In the genomic region with DNA sequence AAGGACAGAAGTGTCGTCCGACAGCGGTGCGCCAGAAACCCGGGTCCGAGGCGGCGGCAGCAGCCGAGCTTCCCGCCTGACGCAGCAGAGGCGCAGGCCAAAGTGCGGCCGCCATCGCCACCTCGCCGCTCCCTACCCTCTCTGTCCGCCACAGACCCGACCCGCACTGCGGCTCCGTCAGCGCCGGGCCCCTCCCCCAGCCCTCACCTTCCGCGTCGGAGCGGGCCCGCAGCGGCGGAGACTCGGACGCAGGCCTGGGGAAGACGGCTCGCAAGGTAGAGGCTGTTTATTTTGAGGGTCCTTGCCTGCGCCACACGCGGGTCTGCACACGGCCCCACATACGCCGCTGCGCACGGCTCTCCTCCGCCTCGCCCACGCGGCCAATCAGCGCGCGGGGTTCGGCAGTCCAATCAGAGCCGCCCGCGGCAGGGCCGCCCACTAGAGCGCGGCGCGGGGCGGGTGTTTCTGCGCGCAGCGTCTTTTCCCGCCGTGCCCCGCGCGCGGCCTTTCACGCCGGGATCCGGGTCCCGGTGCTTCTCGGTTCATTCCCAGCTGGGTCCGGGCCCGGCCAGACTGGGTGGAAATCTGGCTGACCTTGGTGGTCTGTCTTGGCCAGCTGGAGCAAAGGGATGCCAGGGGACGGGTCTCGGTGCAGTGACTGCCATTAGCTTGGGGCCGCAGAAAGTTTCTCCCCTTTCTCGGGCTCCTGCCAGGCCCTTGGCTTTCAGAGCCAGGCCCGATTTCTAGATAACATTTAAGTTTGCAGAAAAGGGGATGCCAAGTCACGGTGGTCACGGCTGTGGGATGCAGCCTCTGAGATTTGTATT, we compare ENCODE assay signal across 1 cellular context.
TF ChIP-seq lines count a peak whose summit lies in the region.

A gene (minus strand): TSS at position 328 of the 827 bp plus-strand sequence. CDS start 12,139 bp downstream, outside the sequence.

TF ChIP-seq in K562, 482 proteins besides CTCF, POLR2A, EP300 and RAD21 (continued from another document and continues in another):
- TF ChIP-seq, protein P1, sequence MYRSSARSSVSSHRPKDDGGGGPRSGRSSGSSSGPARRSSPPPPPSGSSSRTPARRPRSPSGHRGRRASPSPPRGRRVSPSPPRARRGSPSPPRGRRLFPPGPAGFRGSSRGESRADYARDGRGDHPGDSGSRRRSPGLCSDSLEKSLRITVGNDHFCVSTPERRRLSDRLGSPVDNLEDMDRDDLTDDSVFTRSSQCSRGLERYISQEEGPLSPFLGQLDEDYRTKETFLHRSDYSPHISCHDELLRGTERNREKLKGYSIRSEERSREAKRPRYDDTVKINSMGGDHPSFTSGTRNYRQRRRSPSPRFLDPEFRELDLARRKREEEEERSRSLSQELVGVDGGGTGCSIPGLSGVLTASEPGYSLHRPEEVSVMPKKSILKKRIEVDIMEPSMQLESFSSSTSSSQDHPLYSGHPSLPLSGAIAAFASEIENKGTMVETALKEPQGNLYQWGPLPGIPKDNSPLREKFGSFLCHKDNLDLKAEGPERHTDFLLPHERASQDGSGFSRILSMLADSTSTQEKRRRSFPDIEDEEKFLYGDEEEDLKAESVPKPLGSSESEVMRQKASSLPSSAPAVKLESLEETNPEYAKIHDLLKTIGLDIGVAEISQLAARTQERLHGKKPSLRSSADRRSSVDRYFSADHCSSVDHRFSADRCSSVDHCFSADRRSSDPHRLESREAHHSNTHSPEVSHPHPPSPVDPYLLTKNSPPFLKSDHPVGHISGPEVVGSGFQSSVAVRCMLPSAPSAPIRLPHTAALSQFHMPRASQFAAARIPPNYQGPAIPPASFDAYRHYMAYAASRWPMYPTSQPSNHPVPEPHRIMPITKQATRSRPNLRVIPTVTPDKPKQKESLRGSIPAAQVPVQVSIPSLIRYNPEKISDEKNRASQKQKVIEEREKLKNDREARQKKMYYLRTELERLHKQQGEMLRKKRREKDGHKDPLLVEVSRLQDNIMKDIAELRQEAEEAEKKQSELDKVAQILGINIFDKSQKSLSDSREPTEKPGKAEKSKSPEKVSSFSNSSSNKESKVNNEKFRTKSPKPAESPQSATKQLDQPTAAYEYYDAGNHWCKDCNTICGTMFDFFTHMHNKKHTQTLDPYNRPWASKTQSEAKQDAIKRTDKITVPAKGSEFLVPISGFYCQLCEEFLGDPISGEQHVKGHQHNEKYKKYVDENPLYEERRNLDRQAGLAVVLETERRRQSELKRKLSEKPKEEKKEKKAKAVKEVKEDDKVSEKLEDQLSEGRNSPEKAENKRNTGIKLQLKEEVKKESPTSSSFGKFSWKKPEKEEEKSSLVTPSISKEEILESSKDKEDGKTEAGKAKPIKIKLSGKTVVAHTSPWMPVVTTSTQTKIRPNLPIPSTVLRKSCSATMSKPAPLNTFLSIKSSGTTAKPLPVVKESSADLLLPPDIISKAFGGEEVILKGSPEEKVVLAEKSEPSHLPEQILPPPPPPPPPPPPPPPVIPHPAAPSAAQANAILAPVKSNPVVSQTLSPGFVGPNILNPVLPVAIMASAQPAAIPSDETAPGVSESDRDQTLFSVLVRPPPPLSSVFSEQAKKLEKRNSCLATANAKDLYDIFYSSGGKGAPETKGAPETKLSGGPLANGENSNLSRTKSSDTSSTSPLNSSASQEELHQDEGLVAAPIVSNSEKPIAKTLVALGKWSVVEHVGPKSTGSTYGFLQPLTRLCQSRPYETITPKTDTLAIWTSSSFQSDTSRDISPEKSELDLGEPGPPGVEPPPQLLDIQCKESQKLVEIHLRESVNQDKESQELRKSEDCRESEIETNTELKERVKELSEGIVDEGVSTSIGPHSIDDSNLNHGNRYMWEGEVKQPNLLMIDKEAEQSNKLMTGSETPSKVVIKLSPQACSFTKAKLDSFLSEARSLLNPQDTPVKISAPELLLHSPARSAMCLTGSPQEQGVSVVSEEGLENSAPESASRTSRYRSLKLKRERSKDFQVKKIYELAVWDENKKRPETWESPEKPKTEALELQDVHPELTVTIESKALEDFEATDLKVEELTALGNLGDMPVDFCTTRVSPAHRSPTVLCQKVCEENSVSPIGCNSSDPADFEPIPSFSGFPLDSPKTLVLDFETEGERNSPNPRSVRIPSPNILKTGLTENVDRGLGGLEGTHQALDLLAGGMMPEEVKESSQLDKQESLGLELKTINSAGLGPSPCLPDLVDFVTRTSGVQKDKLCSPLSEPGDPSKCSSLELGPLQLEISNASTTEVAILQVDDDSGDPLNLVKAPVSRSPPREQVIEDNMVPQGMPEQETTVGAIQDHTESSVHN (IDR thresholded peaks at IDR 0.05; ENCODE audit: borderline replicate concordance in 1 of 2, low read depth in 1 of 2), result no peak
- no peak for TF ChIP-seq ZNF586 (CRISPR knock-in tag; conservative IDR thresholded peaks at IDR 0.05)
- no peak for TF ChIP-seq MEF2A (IDR thresholded peaks at IDR 0.05; ENCODE audit: control insufficient read depth, low read depth, low read length)
- no peak for TF ChIP-seq ZNF766 (CRISPR knock-in tag; conservative IDR thresholded peaks at IDR 0.05)
- TF ChIP-seq, protein P2, sequence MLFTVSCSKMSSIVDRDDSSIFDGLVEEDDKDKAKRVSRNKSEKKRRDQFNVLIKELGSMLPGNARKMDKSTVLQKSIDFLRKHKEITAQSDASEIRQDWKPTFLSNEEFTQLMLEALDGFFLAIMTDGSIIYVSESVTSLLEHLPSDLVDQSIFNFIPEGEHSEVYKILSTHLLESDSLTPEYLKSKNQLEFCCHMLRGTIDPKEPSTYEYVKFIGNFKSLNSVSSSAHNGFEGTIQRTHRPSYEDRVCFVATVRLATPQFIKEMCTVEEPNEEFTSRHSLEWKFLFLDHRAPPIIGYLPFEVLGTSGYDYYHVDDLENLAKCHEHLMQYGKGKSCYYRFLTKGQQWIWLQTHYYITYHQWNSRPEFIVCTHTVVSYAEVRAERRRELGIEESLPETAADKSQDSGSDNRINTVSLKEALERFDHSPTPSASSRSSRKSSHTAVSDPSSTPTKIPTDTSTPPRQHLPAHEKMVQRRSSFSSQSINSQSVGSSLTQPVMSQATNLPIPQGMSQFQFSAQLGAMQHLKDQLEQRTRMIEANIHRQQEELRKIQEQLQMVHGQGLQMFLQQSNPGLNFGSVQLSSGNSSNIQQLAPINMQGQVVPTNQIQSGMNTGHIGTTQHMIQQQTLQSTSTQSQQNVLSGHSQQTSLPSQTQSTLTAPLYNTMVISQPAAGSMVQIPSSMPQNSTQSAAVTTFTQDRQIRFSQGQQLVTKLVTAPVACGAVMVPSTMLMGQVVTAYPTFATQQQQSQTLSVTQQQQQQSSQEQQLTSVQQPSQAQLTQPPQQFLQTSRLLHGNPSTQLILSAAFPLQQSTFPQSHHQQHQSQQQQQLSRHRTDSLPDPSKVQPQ (CRISPR knock-in tag; IDR thresholded peaks at IDR 0.05; ENCODE audit: borderline replicate concordance), result no peak
- peak in 1 of 2 experiments; percentile 8; a peak in 2 of 4 replicates for TF ChIP-seq MAZ (CRISPR knock-in tag; conservative IDR thresholded peaks at IDR 0.05 in 1 of 2, IDR thresholded peaks at IDR 0.05 in 1 of 2)
- TF ChIP-seq, protein P3, sequence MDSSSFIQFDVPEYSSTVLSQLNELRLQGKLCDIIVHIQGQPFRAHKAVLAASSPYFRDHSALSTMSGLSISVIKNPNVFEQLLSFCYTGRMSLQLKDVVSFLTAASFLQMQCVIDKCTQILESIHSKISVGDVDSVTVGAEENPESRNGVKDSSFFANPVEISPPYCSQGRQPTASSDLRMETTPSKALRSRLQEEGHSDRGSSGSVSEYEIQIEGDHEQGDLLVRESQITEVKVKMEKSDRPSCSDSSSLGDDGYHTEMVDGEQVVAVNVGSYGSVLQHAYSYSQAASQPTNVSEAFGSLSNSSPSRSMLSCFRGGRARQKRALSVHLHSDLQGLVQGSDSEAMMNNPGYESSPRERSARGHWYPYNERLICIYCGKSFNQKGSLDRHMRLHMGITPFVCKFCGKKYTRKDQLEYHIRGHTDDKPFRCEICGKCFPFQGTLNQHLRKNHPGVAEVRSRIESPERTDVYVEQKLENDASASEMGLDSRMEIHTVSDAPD (CRISPR knock-in tag; IDR thresholded peaks at IDR 0.05), result no peak
- peak; percentile 19; the same call in 1 of the 2 replicates for TF ChIP-seq HCFC1 (IDR thresholded peaks at IDR 0.05; ENCODE audit: low read depth, low read length)
- no peak for TF ChIP-seq MCM3 (IDR thresholded peaks at IDR 0.05)
- TF ChIP-seq HOXB6 (CRISPR knock-in tag; IDR thresholded peaks at IDR 0.05; ENCODE audit: borderline replicate concordance), result no peak
- 0 out of 2 replicates have a peak, but pooled peaks have one; percentile 69 for TF ChIP-seq LARP7 (IDR thresholded peaks at IDR 0.05)
- TF ChIP-seq SMARCB1 (IDR thresholded peaks at IDR 0.05; ENCODE audit: insufficient read length, low read depth), result no peak
- TF ChIP-seq, protein P4, sequence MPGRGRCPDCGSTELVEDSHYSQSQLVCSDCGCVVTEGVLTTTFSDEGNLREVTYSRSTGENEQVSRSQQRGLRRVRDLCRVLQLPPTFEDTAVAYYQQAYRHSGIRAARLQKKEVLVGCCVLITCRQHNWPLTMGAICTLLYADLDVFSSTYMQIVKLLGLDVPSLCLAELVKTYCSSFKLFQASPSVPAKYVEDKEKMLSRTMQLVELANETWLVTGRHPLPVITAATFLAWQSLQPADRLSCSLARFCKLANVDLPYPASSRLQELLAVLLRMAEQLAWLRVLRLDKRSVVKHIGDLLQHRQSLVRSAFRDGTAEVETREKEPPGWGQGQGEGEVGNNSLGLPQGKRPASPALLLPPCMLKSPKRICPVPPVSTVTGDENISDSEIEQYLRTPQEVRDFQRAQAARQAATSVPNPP (IDR thresholded peaks at IDR 0.05; ENCODE audit: borderline replicate concordance, insufficient read depth, insufficient read length), result no peak
- TF ChIP-seq FOXK2 (conservative IDR thresholded peaks at IDR 0.05 in 1 of 2, IDR thresholded peaks at IDR 0.05 in 1 of 2; ENCODE audit: low read depth in 2 of 2), result peak; percentile 83 to 87
- TF ChIP-seq ZNF23 (CRISPR knock-in tag; IDR thresholded peaks at IDR 0.05), result no peak
- TF ChIP-seq PTBP1 (IDR thresholded peaks at IDR 0.05; ENCODE audit: low read depth, low read length), result no peak
- TF ChIP-seq CBX8 (IDR thresholded peaks at IDR 0.05; ENCODE audit: borderline replicate concordance, extremely low read depth, low read depth, low read length, poor library complexity, severe bottlenecking), result no peak
- TF ChIP-seq, protein P5, sequence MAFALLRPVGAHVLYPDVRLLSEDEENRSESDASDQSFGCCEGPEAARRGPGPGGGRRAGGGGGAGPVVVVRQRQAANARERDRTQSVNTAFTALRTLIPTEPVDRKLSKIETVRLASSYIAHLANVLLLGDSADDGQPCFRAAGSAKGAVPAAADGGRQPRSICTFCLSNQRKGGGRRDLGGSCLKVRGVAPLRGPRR (CRISPR knock-in tag; IDR thresholded peaks at IDR 0.05), result no peak
- peak; percentile 99 for TF ChIP-seq RBM25 (IDR thresholded peaks at IDR 0.05; ENCODE audit: low read depth, low read length, severe bottlenecking)
- TF ChIP-seq TRIM28 (IDR thresholded peaks at IDR 0.05), result no peak
- TF ChIP-seq SP2 (IDR thresholded peaks at IDR 0.05; ENCODE audit: extremely low read depth, low read depth, low read length, poor library complexity, severe bottlenecking), result no peak
- no peak for TF ChIP-seq ZNF347 (CRISPR knock-in tag; IDR thresholded peaks at IDR 0.05; ENCODE audit: low read depth)
- TF ChIP-seq ZNF354B (CRISPR knock-in tag; IDR thresholded peaks at IDR 0.05), result no peak
- no peak; a peak in 1 of 4 replicates for TF ChIP-seq SRF (CRISPR knock-in tag; IDR thresholded peaks at IDR 0.05)
- no peak for TF ChIP-seq ZNF507 (tag; conservative IDR thresholded peaks at IDR 0.05)
- no peak for TF ChIP-seq ZNF121 (CRISPR knock-in tag; conservative IDR thresholded peaks at IDR 0.05)
